In the genomic region with DNA sequence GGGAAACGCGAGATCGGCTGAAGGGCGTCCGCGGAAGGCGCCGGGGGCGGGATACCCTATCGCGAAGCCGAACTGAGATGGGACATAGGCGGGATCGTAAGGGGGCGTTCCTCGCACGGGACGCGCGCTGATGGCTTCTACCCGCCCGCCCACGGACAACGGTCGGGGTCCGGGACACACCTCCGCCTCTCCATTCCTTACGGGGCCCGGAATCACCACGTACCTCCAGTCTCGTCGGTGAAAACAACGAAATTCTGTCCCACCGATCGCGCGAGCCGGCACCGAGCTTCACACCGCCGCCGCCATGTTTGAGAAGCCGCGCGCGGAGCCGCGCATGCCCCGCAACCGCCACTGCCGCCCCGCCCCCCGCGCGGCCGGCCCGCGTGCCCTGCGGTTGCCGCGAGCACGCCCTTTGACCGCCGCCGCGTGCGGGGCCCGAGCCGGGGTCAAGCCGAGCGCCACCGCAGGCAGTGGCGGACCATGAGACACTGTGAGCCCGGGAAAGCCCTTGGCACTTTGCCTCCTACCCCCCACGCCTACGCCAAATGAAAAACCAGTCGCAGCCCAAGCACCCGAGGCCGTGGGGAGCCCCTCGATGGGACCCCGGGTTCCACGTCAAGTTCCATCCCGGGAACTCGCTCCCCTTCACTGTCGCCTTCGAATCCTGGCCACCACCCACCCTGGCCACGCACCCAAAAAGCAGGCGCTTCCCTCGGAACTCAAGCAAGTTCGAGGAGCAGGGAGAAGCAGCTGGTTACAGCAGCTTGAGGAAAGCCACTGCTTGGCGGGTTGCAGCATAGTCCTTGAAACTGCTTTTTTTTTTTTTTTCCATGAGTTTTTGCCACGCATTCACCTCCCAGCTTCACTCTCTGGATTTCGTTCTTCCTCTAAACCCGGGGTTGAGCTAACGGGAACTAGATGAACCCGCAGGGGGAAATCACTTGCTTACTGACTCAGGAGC, we compare ENCODE assay signal across 8 cellular contexts. TPM values are rescaled to one million over a fixed set of nuclear protein-coding genes. Genes with fewer than 3 reads are reported as not detected.
DNase-seq lines count a peak whose midpoint lies in the region; ATAC-seq, FAIRE-seq and TF ChIP-seq lines count a peak whose summit lies in the region.

TSS of gene SCML2 (minus strand) at position 320 of the 961 bp plus-strand sequence. CDS start 20,617 bp downstream, outside the sequence.

- WGBS in A549 (ENCODE audit: missing lambda C conversion rate): 65% methylated on average over 12 of the region's 96 CpGs
- 4% methylated on average over 36 of the region's 96 CpGs for WGBS in prostate gland

- FAIRE-seq in A549 (lab: Jason Lieb, UNC) (no peak), H54 (lab: Jason Lieb, UNC) (no peak)

- ATAC-seq in A549 (peak; percentile 79 to 85), RWPE2 (ENCODE audit: low read depth) (peak; percentile 61), HG02973 (IDR thresholded peaks at IDR 0.05; ENCODE audit: unreplicated experiment) (no peak)

- H3K36me3 ChIP-seq in RWPE2 (ENCODE audit: low read depth) (no peaks in the 10 kb centered on the region), right atrium auricular region (no peaks in the 10 kb centered on the region), prostate gland (no peaks in the 10 kb centered on the region)

- no peak for TF ChIP-seq EP300 in A549 (IDR thresholded peaks at IDR 0.05)

- intact Hi-C loops in prostate gland (cut with DNase I): no loop called here

- H3K9me3 ChIP-seq in A549 (no peaks in the 10 kb centered on the region), RWPE2 (ENCODE audit: severe bottlenecking) (no peaks in the 10 kb centered on the region), right atrium auricular region (no peaks in the 10 kb centered on the region), prostate gland (no peaks in the 10 kb centered on the region)

- H3K4me1 ChIP-seq in A549 (peaks cover 24% of the 10 kb centered on the region), RWPE2 (ENCODE audit: insufficient read depth, poor library complexity, severe bottlenecking) (no peaks in the 10 kb centered on the region), right atrium auricular region (peaks cover 0 to 4% of the 10 kb centered on the region in 2 donors), prostate gland (replicated peaks) (no peaks in the 10 kb centered on the region)

- no peaks in the 10 kb centered on the region for H3K27me3 ChIP-seq in RWPE2 (ENCODE audit: insufficient read depth, poor library complexity, severe bottlenecking)
- no peaks in the 10 kb centered on the region for H3K27me3 ChIP-seq in right atrium auricular region
- H3K27me3 ChIP-seq in prostate gland (replicated peaks; ENCODE audit: insufficient read depth): no peaks in the 10 kb centered on the region

- CTCF ChIA-PET in A549 (lab: Yijun Ruan, JAX): interaction anchor here (1.6 kb wide), 1 partner anchor 981 kb away, joined by 3 read pairs; no protein-coding TSS in a partner anchor

- H3K27ac ChIP-seq in A549 (peak within 1 kb of the TSS; percentile 82 to 91), RWPE2 (ENCODE audit: poor library complexity, severe bottlenecking) (peak within 1 kb of the TSS; percentile 11), right atrium auricular region (no peak within 1 kb of the TSS), prostate gland (peak within 1 kb of the TSS in 1 of 2 donors; percentile 33)

- TF ChIP-seq RAD21 in A549 (conservative IDR thresholded peaks at IDR 0.05 in 1 of 2, IDR thresholded peaks at IDR 0.05 in 1 of 2): no peak

- H3K4me3 ChIP-seq in A549: peak within 1 kb of the TSS; percentile 85
- peak within 1 kb of the TSS; percentile 50 for H3K4me3 ChIP-seq in RWPE2 (ENCODE audit: severe bottlenecking)
- peak within 1 kb of the TSS; percentile 43 to 57 for H3K4me3 ChIP-seq in right atrium auricular region
- peak within 1 kb of the TSS; percentile 37 to 44 for H3K4me3 ChIP-seq in prostate gland

- DNase-seq in A549 (ENCODE audit: low read depth in 1 of 2, low spot score in 1 of 2) (peak; percentile 21 to 60), H54 (ENCODE audit: insufficient read length, low spot score) (no peak), RWPE2 (ENCODE audit: low spot score) (no peak), amygdala (lab: John Stamatoyannopoulos, UW) (peak in 41 of 56 donors; percentile 0 to 56 (median 17)), right atrium auricular region (ENCODE audit: low spot score) (no peak), prostate gland (ENCODE audit: low spot score) (peak; percentile 7), OCI-M2 (lab: John Stamatoyannopoulos, UW; ENCODE audit: unreplicated experiment) (no peak)

- peak within 1 kb of the TSS; percentile 85 for H3K4me2 ChIP-seq in A549

- POLR2A ChIA-PET in A549 (lab: Yijun Ruan, JAX): interaction anchor here (0.6 kb wide), 2 partner anchors 41 to 979 kb away, joined by 3 read pairs; no protein-coding TSS in a partner anchor

- TF ChIP-seq CTCF in A549 (IDR thresholded peaks at IDR 0.05): no peak; the same call in 1 of the 3 replicates
- no peak for TF ChIP-seq CTCF in RWPE2 (IDR thresholded peaks at IDR 0.05; ENCODE audit: poor library complexity, severe bottlenecking)
- no peak for TF ChIP-seq CTCF in right atrium auricular region (IDR thresholded peaks at IDR 0.05)
- no peak for TF ChIP-seq CTCF in prostate gland (IDR thresholded peaks at IDR 0.05)

- TF ChIP-seq POLR2A in A549 (IDR thresholded peaks at IDR 0.05; ENCODE audit: low read length): no peak; the same call in 1 of the 2 replicates
- TF ChIP-seq POLR2A in H54 (IDR thresholded peaks at IDR 0.05; ENCODE audit: low read depth, low read length): peak; percentile 61; the same call in 1 of the 2 replicates
- TF ChIP-seq POLR2A in prostate gland (IDR thresholded peaks at IDR 0.05): no peak

TF ChIP-seq in A549, 52 proteins besides CTCF, POLR2A, EP300 and RAD21 (continues in another document):
- TF ChIP-seq MAZ (IDR thresholded peaks at IDR 0.05; ENCODE audit: borderline replicate concordance, low read depth, low read length) (no peak), ZSCAN20 (CRISPR knock-in tag; IDR thresholded peaks at IDR 0.05) (no peak), CBX2 (IDR thresholded peaks at IDR 0.05; ENCODE audit: borderline replicate concordance, low read depth) (no peak), ESRRA (IDR thresholded peaks at IDR 0.05; ENCODE audit: borderline replicate concordance, low read length) (no peak), NR3C1 (IDR thresholded peaks at IDR 0.05) (no peak), CBX8 (IDR thresholded peaks at IDR 0.05) (no peak), GATA3 (IDR thresholded peaks at IDR 0.05; ENCODE audit: borderline replicate concordance) (no peak), EHF (CRISPR knock-in tag; IDR thresholded peaks at IDR 0.05) (0 out of 2 replicates have a peak, but pooled peaks have one; percentile 48), TFCP2L1 (CRISPR knock-in tag; IDR thresholded peaks at IDR 0.05) (no peak), ZFP36 (IDR thresholded peaks at IDR 0.05; ENCODE audit: borderline replicate concordance, partially characterized antibody) (no peak), RNF2 (IDR thresholded peaks at IDR 0.05; ENCODE audit: borderline replicate concordance, low read depth) (no peak), RARB (CRISPR knock-in tag; IDR thresholded peaks at IDR 0.05) (no peak), CHD2 (IDR thresholded peaks at IDR 0.05; ENCODE audit: low read length, partially characterized antibody) (no peak), ATOH8 (CRISPR knock-in tag; IDR thresholded peaks at IDR 0.05; ENCODE audit: low read depth) (no peak), SREBF2 (IDR thresholded peaks at IDR 0.05) (no peak), HDAC2 (IDR thresholded peaks at IDR 0.05) (no peak), JUN (IDR thresholded peaks at IDR 0.05) (peak in 1 of 2 experiments; percentile 68; a peak in 2 of 5 replicates), KDM5A (IDR thresholded peaks at IDR 0.05) (no peak), HOXB5 (CRISPR knock-in tag; IDR thresholded peaks at IDR 0.05) (peak; percentile 61; the same call in 1 of the 2 replicates), CHD4 (IDR thresholded peaks at IDR 0.05; ENCODE audit: borderline replicate concordance) (no peak), USF2 (IDR thresholded peaks at IDR 0.05) (no peak), BHLHE40 (IDR thresholded peaks at IDR 0.05; ENCODE audit: low read depth, low read length) (no peak), RCOR1 (IDR thresholded peaks at IDR 0.05; ENCODE audit: low read depth, low read length) (no peak)
- TF ChIP-seq, protein P1, sequence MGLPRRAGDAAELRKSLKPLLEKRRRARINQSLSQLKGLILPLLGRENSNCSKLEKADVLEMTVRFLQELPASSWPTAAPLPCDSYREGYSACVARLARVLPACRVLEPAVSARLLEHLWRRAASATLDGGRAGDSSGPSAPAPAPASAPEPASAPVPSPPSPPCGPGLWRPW (IDR thresholded peaks at IDR 0.05): no peak
- TF ChIP-seq, protein P2, sequence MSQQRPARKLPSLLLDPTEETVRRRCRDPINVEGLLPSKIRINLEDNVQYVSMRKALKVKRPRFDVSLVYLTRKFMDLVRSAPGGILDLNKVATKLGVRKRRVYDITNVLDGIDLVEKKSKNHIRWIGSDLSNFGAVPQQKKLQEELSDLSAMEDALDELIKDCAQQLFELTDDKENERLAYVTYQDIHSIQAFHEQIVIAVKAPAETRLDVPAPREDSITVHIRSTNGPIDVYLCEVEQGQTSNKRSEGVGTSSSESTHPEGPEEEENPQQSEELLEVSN (IDR thresholded peaks at IDR 0.05; ENCODE audit: borderline replicate concordance, low read depth): peak; percentile 67

RNA-seq across cellular contexts. Expression of gene SCML2, which starts in this region (rescaled TPM):
- polyA plus RNA-seq in A549 (2011; rRNA removed): 11.1 and 13.9 TPM in 2 replicates
- polyA plus RNA-seq in A549 (2012; cell fraction: cytosol; rRNA removed): 6.1 and 7.4 TPM in 2 replicates
- 8.4 and 16.3 TPM in 2 replicates for polyA plus RNA-seq in A549 (2012; cell fraction: nucleus; rRNA removed)
- polyA plus RNA-seq in A549 (2017; fragmentation: RNase III; extraction: RNeasy Plus Mini Kit Qiagen cat#74134 plus additional on column Dnase treatment): 8.0 to 8.6 TPM (median 8.0 TPM) in 3 replicates
- polyA minus RNA-seq in A549 (2011; rRNA and poly(A)+ RNA removed): 5.6 and 6.7 TPM in 2 replicates
- total RNA-seq in right atrium auricular region: 1 to 10 TPM; 1.1 to 2.3 TPM
- total RNA-seq in prostate gland: 10 to 100 TPM in 1 of 2 donors, under 1 TPM in 1; 0.36 to 10.6 TPM

Comparison
In these comparisons a context has a peak if more than half of its experiments do, and no peak if none do; other contexts are left out.
1. DNase-seq: peak in A549 (2 of 2), amygdala (41 of 56) and prostate gland (single experiment); none in H54 (single experiment), RWPE2 (single experiment), right atrium auricular region (single experiment) and OCI-M2 (single experiment).
2. H3K27ac ChIP-seq: peak in A549 (2 of 2) and RWPE2 (single experiment); none in right atrium auricular region (0 of 2).
3. Peak in every context shown above with its lines, with median percentiles within 50 percentile points of each other: H3K4me3 ChIP-seq.